ENCODE assay signal across 33 cellular contexts in genomic region chr5:35647712-35648111, GRCh38.
DNase-seq lines count a peak whose midpoint lies in the region; FAIRE-seq and TF ChIP-seq lines count a peak whose summit lies in the region.
"Had no signal": no experiment of that assay in that cellular context is flagged by ENCODE, and none has a peak within 500 bp of the region (broad histone marks: within the 10 kb centered on the region; RNA-seq: fewer than 3 reads in every experiment).

No MANE protein-coding gene starts in this region.

- H3K4me3 ChIP-seq in HEK293 (ENCODE audit: low read depth, low read length) = no peak overlapping the region
- H3K4me3 ChIP-seq: A549; BLaER1; BLaER1 treated with 17β-estradiol and CSF1 and Interleukin-3, amounts not matched to agents 10 nM and 100 nM had no signal

- TF ChIP-seq CTCF in HEK293 (tag by site-specific recombination; IDR thresholded peaks at IDR 0.05) = no peak

- POLR2A ChIA-PET in HEK293 (lab: Yijun Ruan, JAX) (no interaction called here), HEK293T (lab: Yijun Ruan, JAX) (no interaction called here)

- CTCF ChIA-PET in HEK293 (lab: Yijun Ruan, JAX) = interaction anchor here (0.6 kb wide), 1 partner anchor 415 kb away, joined by 3 read pairs; no protein-coding TSS in a partner anchor
- CTCF ChIA-PET in HEK293T (lab: Yijun Ruan, JAX) = interaction anchor here (0.6 kb wide), 1 partner anchor 12 kb away, joined by 3 read pairs; no protein-coding TSS in a partner anchor

- FAIRE-seq in urothelium cell line (lab: Jason Lieb, UNC) = peak; percentile 59
- FAIRE-seq: A204.1, A549, D721Med had no signal

- H3K36me3 ChIP-seq in HEK293 (ENCODE audit: control insufficient read depth in 2 of 2, insufficient read depth in 1 of 2, low read length in 2 of 2) = no peaks in the 10 kb centered on the region
- H3K36me3 ChIP-seq: BE2C; BLaER1; BLaER1 treated with 17β-estradiol and CSF1 and Interleukin-3, amounts not matched to agents 10 nM and 100 nM had no signal

- no peaks in the 10 kb centered on the region for H3K9me3 ChIP-seq in HEK293 (ENCODE audit: control insufficient read depth, insufficient read depth, low read depth, low read length)
- H3K9me3 ChIP-seq: A549; BE2C; BLaER1; BLaER1 treated with 17β-estradiol and CSF1 and Interleukin-3, amounts not matched to agents 10 nM and 100 nM; Caco-2 had no signal

- DNase-seq in HEK293T (ENCODE audit: extremely low spot score) (no peak), urothelium cell line (ENCODE audit: low spot score) (no peak), activated gamma-delta T cell (lab: John Stamatoyannopoulos, UW) (no peak), HPDE6-E6E7 (ENCODE audit: extremely low spot score) (no peak), GM03348 (ENCODE audit: low spot score) (no peak)
- DNase-seq: 8988T; ACHN; AML-193; BE2C; C1 segment of cervical spinal cord; Caco-2; Calu3; CD4-positive, alpha-beta memory T cell; CD4-positive, alpha-beta T cell; CD4-positive, CD25-positive, alpha-beta regulatory T cell; CD8-positive, alpha-beta memory T cell; CD8-positive, alpha-beta T cell; COR-L47; DMS 273 treated with DMSO at 0.1 percent for 48 hours; DMS153; DMS53; DMS79; DMS79 treated with DMSO at 0.1 percent for 48 hours; DND-41; EL had no signal

- H3K4me1 ChIP-seq in HEK293 (ENCODE audit: control insufficient read depth, insufficient read depth, low read length) = no peaks in the 10 kb centered on the region
- H3K4me1 ChIP-seq: A549; BE2C; BLaER1; BLaER1 treated with 17β-estradiol and CSF1 and Interleukin-3, amounts not matched to agents 10 nM and 100 nM; Caco-2 had no signal

- H3K27ac ChIP-seq in HEK293 (ENCODE audit: extremely low read depth, low read depth, low read length) = no peak overlapping the region
- H3K27ac ChIP-seq: 22Rv1; A549; BLaER1; BLaER1 treated with 17β-estradiol and CSF1 and Interleukin-3, amounts not matched to agents 10 nM and 100 nM; C4-2B had no signal

TF ChIP-seq in HEK293, 187 proteins besides CTCF, POLR2A, EP300 and RAD21 (continues in another document):
- TF ChIP-seq PRDM6 (tag by site-specific recombination; IDR thresholded peaks at IDR 0.05) (peak; percentile 31; the same call in 1 of the 2 replicates), ZNF48 (tag by site-specific recombination; IDR thresholded peaks at IDR 0.05) (no peak), ZNF18 (tag by site-specific recombination; IDR thresholded peaks at IDR 0.05) (0 out of 2 replicates have a peak, but pooled peaks have one; percentile 51), ZNF324 (tag by site-specific recombination; IDR thresholded peaks at IDR 0.05) (no peak), ZNF26 (tag by site-specific recombination; IDR thresholded peaks at IDR 0.05) (no peak)

TF ChIP-seq in HEK293T, 16 proteins besides CTCF, POLR2A, EP300 and RAD21:
- TF ChIP-seq, protein P1, sequence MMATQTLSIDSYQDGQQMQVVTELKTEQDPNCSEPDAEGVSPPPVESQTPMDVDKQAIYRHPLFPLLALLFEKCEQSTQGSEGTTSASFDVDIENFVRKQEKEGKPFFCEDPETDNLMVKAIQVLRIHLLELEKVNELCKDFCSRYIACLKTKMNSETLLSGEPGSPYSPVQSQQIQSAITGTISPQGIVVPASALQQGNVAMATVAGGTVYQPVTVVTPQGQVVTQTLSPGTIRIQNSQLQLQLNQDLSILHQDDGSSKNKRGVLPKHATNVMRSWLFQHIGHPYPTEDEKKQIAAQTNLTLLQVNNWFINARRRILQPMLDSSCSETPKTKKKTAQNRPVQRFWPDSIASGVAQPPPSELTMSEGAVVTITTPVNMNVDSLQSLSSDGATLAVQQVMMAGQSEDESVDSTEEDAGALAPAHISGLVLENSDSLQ (IDR thresholded peaks at IDR 0.05) = peak; percentile 90
- TF ChIP-seq LEF1 (IDR thresholded peaks at IDR 0.05; ENCODE audit: borderline replicate concordance) = no peak
TF ChIP-seq in HEK293T: peak in this region for 1.
